Comparison of ENCODE assay signal across 8 cellular contexts in the genomic region with DNA sequence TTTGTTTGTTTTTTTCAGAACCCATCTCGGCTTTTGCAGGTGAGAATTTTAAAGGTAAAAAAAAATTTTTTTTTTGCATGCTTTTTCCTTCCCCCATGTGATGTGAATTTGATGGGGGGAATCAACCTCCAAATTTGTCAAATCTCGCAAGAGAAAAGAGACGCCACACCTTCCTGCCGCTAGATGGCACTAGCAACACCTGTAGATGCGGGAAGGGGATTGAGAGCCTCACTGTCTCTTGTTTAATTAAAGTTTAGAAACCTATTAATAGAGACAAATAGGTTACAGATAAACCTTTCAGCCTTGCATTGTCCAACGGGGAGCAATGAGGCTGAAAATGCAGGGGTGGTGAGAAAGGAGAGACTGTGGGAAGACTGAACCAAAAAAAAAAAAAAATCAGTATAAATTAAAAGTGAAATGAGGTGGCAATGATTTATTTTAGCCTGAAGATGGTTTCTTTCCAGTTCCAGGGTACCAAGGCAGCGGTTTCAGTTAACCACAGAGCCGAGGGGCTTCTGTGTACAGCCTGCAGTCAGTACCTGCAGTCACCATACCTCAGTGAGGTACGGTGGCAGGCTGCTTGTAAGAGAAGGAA.
DNase-seq lines count a peak whose midpoint lies in the region; ATAC-seq and TF ChIP-seq lines count a peak whose summit lies in the region.

No MANE protein-coding gene starts in this region.

- H3K79me1 ChIP-seq in neuronal stem cell (ENCODE audit: low read depth, low read length), result no peaks in the 10 kb centered on the region

- TF ChIP-seq POLR2A in transverse colon (IDR thresholded peaks at IDR 0.05), result no peak

- TF ChIP-seq EP300 in transverse colon (IDR thresholded peaks at IDR 0.05; ENCODE audit: low read depth), result no peak

- no peak overlapping the region for H2BK12ac ChIP-seq in neuronal stem cell (ENCODE audit: low read length)

- no peak overlapping the region for H2BK120ac ChIP-seq in neuronal stem cell (ENCODE audit: low read depth, low read length)

- H2AK5ac ChIP-seq in neuronal stem cell (ENCODE audit: low read depth, low read length), result no peak overlapping the region

- H3K27me3 ChIP-seq in neuronal stem cell (ENCODE audit: control insufficient read depth in 3 of 3, insufficient read depth in 3 of 3, low read depth in 1 of 3, low read length in 3 of 3) (no peaks in the 10 kb centered on the region), transverse colon (no peaks in the 10 kb centered on the region)

- intact Hi-C loops in transverse colon (cut with DNase I; ENCODE audit: low total_unique reads), result loop anchor here (5.0 to 10.0 kb wide), 2 partner anchors 82 to 160 kb away; partner anchors contain the start of gene NRP2

- no peak overlapping the region for H2AFZ ChIP-seq in neuronal stem cell (ENCODE audit: low read length)

- H3K18ac ChIP-seq in neuronal stem cell (ENCODE audit: low read length), result peak overlapping the region; percentile 45

- in situ Hi-C loops in G401 (cut with HindIII; ENCODE audit: low sequenced_read_pairs), result no loop called here
- in situ Hi-C loops in transverse colon (cut with MboI; ENCODE audit: low pct_ligation_motif_present in 1 of 4, low pct_unique_long_range_greater_than_20kb in 1 of 4, low sequenced_read_pairs in 3 of 4), result no loop called here

- H3K23ac ChIP-seq in neuronal stem cell (ENCODE audit: low read depth, low read length, poor library complexity), result no peak overlapping the region

- H3K4me2 ChIP-seq in neuronal stem cell (ENCODE audit: insufficient read depth, low read length, poor library complexity, severe bottlenecking), result no peak overlapping the region

- no peak overlapping the region for H2BK15ac ChIP-seq in neuronal stem cell (ENCODE audit: low read length)

- H3K4me1 ChIP-seq in neuronal stem cell (ENCODE audit: control insufficient read depth in 2 of 2, insufficient read depth in 1 of 2, low read depth in 1 of 2, low read length in 2 of 2) (peaks cover 12% of the 10 kb centered on the region in 2 donors), transverse colon (peaks cover 38 to 80% (median 53%) of the 10 kb centered on the region in 4 donors)

- peak overlapping the region; percentile 49 for H4K8ac ChIP-seq in neuronal stem cell (ENCODE audit: low read depth, low read length)

- H3K9me3 ChIP-seq in neuronal stem cell (replicated peaks in 1 of 2; ENCODE audit: control insufficient read depth in 2 of 2, insufficient read depth in 1 of 2, low read depth in 1 of 2, low read length in 2 of 2) (no peaks in the 10 kb centered on the region), transverse colon (no peaks in the 10 kb centered on the region)

- no peak overlapping the region for H3K14ac ChIP-seq in neuronal stem cell (ENCODE audit: low read length)

- H3K36me3 ChIP-seq in neuronal stem cell (replicated peaks in 1 of 2; ENCODE audit: control insufficient read depth in 2 of 2, insufficient read depth in 2 of 2, low read length in 2 of 2), result peaks cover 3 to 61% of the 10 kb centered on the region in 2 donors
- H3K36me3 ChIP-seq in transverse colon, result no peaks in the 10 kb centered on the region

- DNase-seq in G401 (ENCODE audit: low spot score) (peak; percentile 72), NCI-H748 treated with DMSO at 0.1 percent for 48 hours (lab: John Stamatoyannopoulos, UW) (peak; percentile 43), activated T-cell treated with anti-CD3 and anti-CD28 coated beads for 1 hour (ENCODE audit: low read depth) (peak; percentile 43), fibroblast of gingiva (ENCODE audit: low read depth) (peak; percentile 36), neuronal stem cell (ENCODE audit: low spot score) (peak; percentile 69), transverse colon (peak; percentile 68)

- H4K91ac ChIP-seq in neuronal stem cell (ENCODE audit: low read depth, low read length, poor library complexity), result no peak overlapping the region

- H3K27ac ChIP-seq in neuronal stem cell (replicated peaks; ENCODE audit: low read length) (no peak overlapping the region), transverse colon (peak overlapping the region; percentile 68 to 86 (median 74))

- ATAC-seq in HG02759 (IDR thresholded peaks at IDR 0.05; ENCODE audit: unreplicated experiment) (peak; percentile 58), HG03457 (IDR thresholded peaks at IDR 0.05; ENCODE audit: unreplicated experiment) (no peak)

- no CpG with 5 or more reads among the region's 9 CpGs for WGBS in neuronal stem cell (ENCODE audit: extremely low coverage in 2 of 2, insufficient read length in 2 of 2, insufficient replicate concordance in 1 of 2), 2 donors
- 10 to 15% methylated on average over 3 to 9 of the region's 9 CpGs for WGBS in transverse colon (ENCODE audit: low coverage in 1 of 2), 2 donors

- no peak overlapping the region for H3K4me3 ChIP-seq in neuronal stem cell (ENCODE audit: low read length in 2 of 2)
- H3K4me3 ChIP-seq in transverse colon, result no peak overlapping the region

- peak; percentile 80 to 93 (median 89) for TF ChIP-seq CTCF in transverse colon (IDR thresholded peaks at IDR 0.05)

- no peak overlapping the region for H2BK5ac ChIP-seq in neuronal stem cell (ENCODE audit: low read length)

- no peak overlapping the region for H3K4ac ChIP-seq in neuronal stem cell (ENCODE audit: low read length)

- no peak overlapping the region for H3K9ac ChIP-seq in neuronal stem cell (ENCODE audit: low read depth, low read length, poor library complexity)
